ENCODE assay signal across 11 cellular contexts in the genomic region with DNA sequence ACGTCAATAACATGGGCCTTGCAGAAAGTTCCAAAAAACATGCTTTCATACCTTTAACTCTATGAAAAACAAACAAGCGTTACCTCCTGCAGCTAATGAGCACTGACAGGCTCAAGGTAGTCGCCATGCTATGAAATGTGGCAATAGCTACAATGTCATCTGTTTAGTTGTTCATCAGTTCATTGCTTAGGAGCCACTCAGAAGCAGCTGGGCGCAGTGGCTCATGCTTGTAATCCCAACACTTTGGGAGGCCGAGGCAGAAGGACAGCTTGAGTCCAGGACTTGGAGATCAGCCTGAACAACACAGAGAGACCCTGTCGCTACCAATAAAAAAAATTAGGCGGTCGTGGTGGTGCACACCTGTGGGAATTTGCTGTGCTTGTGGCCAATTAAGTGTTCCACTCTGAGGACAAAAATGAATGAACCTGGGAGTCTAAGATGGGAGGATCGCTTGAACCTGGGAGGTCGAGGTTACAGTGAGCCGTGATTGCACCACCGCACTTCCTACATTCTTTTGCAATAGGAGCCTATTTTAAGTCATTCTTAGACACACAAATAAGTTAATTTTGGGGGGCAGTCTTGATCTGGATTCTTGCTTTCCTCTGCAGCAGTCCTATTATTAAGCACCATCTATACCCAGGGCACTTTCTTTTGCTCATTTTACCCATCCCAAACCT.
DNase-seq lines count a peak whose midpoint lies in the region; ATAC-seq and TF ChIP-seq lines count a peak whose summit lies in the region.
"Had no signal": no experiment of that assay in that cellular context is flagged by ENCODE, and none has a peak within 500 bp of the region (broad histone marks: within the 10 kb centered on the region; RNA-seq: fewer than 3 reads in every experiment).

No MANE protein-coding gene starts in this region.

- no peak overlapping the region for H3K9ac ChIP-seq in liver (ENCODE audit: low read depth in 1 of 2, low read length in 2 of 2)

- peak overlapping the region; percentile 72 to 80 for H3K27ac ChIP-seq in liver (ENCODE audit: low read depth in 1 of 2, low read length in 2 of 2)
- H3K27ac ChIP-seq in vagina, result peak overlapping the region; percentile 56

- ATAC-seq in stimulated activated naive CD8-positive, alpha-beta T cell treated with anti-CD3 and anti-CD28 coated beads, Interleukin-15, Interleukin-2, amounts not matched to agents 100 U/mL and 50 U/mL, for 24 hours, result no peak
- ATAC-seq in GM21786 (IDR thresholded peaks at IDR 0.05; ENCODE audit: unreplicated experiment), result no peak
- ATAC-seq: K562 had no signal

- H3K9me3 ChIP-seq in liver (ENCODE audit: control insufficient read depth in 4 of 4, low read length in 3 of 4) (no peaks in the 10 kb centered on the region), vagina (no peaks in the 10 kb centered on the region)

- H3K4me3 ChIP-seq in liver (ENCODE audit: low read depth in 1 of 3, low read length in 3 of 3) (no peak overlapping the region), vagina (no peak overlapping the region)
- H3K4me3 ChIP-seq: K562 had no signal

- peaks cover 93% of the 10 kb centered on the region for H3K4me1 Mint-ChIP-seq in stimulated activated naive CD8-positive, alpha-beta T cell treated with anti-CD3 and anti-CD28 coated beads, Interleukin-15, Interleukin-2, amounts not matched to agents 100 ng/mL and 50 ng/mL, for 24 hours (ENCODE audit: low read depth)

- TF ChIP-seq CTCF in liver (IDR thresholded peaks at IDR 0.05; ENCODE audit: low read depth, low read length, missing input control), result no peak
- no peak for TF ChIP-seq CTCF in vagina (IDR thresholded peaks at IDR 0.05)

- H3K36me3 ChIP-seq in liver (ENCODE audit: control insufficient read depth in 4 of 4, insufficient read depth in 3 of 4, low read depth in 1 of 4, low read length in 3 of 4) (peaks cover 0 to 2% (median under 1%) of the 10 kb centered on the region in 4 donors), vagina (no peaks in the 10 kb centered on the region)

- 86% methylated on average over 12 of the region's 12 CpGs for WGBS in liver

- no peak for DNase-seq in stimulated activated naive CD8-positive, alpha-beta T cell treated with anti-CD3 and anti-CD28 coated beads, Interleukin-15, Interleukin-2, amounts not matched to agents 100 U/mL and 50 U/mL, for 24 hours
- peak; percentile 53 for DNase-seq in activated CD8-positive, alpha-beta memory T cell treated with anti-CD3 and anti-CD28 coated beads, Interleukin-2, amount 50 U/mL, for 48 hours
- DNase-seq in vagina (ENCODE audit: extremely low spot score in 2 of 2) (no peak), retina (no peak), NCI-H526 treated with DMSO at 0.1 percent for 48 hours (lab: John Stamatoyannopoulos, UW) (no peak)
- DNase-seq: kidney, NCI-H524 had no signal

- no peaks in the 10 kb centered on the region for H3K27me3 Mint-ChIP-seq in stimulated activated naive CD8-positive, alpha-beta T cell treated with anti-CD3 and anti-CD28 coated beads, Interleukin-15, Interleukin-2, amounts not matched to agents 100 ng/mL and 50 ng/mL, for 24 hours

- TF ChIP-seq POLR2A in vagina (IDR thresholded peaks at IDR 0.05), result no peak

- peaks cover 17% of the 10 kb centered on the region for H3K36me3 Mint-ChIP-seq in stimulated activated naive CD8-positive, alpha-beta T cell treated with anti-CD3 and anti-CD28 coated beads, Interleukin-15, Interleukin-2, amounts not matched to agents 100 ng/mL and 50 ng/mL, for 24 hours (ENCODE audit: low read depth)

- peaks cover 3% of the 10 kb centered on the region for H3K9me3 Mint-ChIP-seq in stimulated activated naive CD8-positive, alpha-beta T cell treated with anti-CD3 and anti-CD28 coated beads, Interleukin-15, Interleukin-2, amounts not matched to agents 100 ng/mL and 50 ng/mL, for 24 hours

- H3K4me3 Mint-ChIP-seq in stimulated activated naive CD8-positive, alpha-beta T cell treated with anti-CD3 and anti-CD28 coated beads, Interleukin-15, Interleukin-2, amounts not matched to agents 100 ng/mL and 50 ng/mL, for 24 hours, result peak overlapping the region; percentile 77

- peaks cover 20 to 48% (median 34%) of the 10 kb centered on the region in 4 donors for H3K4me1 ChIP-seq in liver (ENCODE audit: control insufficient read depth in 4 of 4, insufficient read depth in 4 of 4, low read length in 3 of 4)
- H3K4me1 ChIP-seq in vagina, result peaks cover 87% of the 10 kb centered on the region

- no peak for TF ChIP-seq RAD21 in liver (IDR thresholded peaks at IDR 0.05)

- intact Hi-C loops in vagina (cut with DNase I), result no loop called here

- peak overlapping the region; percentile 100 for H3K27ac Mint-ChIP-seq in stimulated activated naive CD8-positive, alpha-beta T cell treated with anti-CD3 and anti-CD28 coated beads, Interleukin-15, Interleukin-2, amounts not matched to agents 100 ng/mL and 50 ng/mL, for 24 hours

- H3K27me3 ChIP-seq in liver (ENCODE audit: control insufficient read depth in 4 of 4, insufficient read depth in 4 of 4, low read length in 3 of 4) (no peaks in the 10 kb centered on the region), vagina (no peaks in the 10 kb centered on the region)

TF ChIP-seq in liver, 16 proteins besides CTCF, POLR2A, EP300 and RAD21:
- TF ChIP-seq HNF4A (conservative IDR thresholded peaks at IDR 0.05) (no peak), FOXA1 (IDR thresholded peaks at IDR 0.05) (no peak), RXRA (IDR thresholded peaks at IDR 0.05) (no peak), TAF1 (conservative IDR thresholded peaks at IDR 0.05) (no peak), SP1 (IDR thresholded peaks at IDR 0.05) (no peak), YY1 (IDR thresholded peaks at IDR 0.05) (no peak), NR2F2 (IDR thresholded peaks at IDR 0.05) (no peak), GABPA (IDR thresholded peaks at IDR 0.05 in 1 of 2, conservative IDR thresholded peaks at IDR 0.05 in 1 of 2) (no peak), JUND (IDR thresholded peaks at IDR 0.05) (no peak), FOXA2 (IDR thresholded peaks at IDR 0.05) (no peak), EGR1 (IDR thresholded peaks at IDR 0.05; ENCODE audit: low read depth in 2 of 2) (no peak), HNF4G (IDR thresholded peaks at IDR 0.05) (no peak)
- TF ChIP-seq, protein P1, sequence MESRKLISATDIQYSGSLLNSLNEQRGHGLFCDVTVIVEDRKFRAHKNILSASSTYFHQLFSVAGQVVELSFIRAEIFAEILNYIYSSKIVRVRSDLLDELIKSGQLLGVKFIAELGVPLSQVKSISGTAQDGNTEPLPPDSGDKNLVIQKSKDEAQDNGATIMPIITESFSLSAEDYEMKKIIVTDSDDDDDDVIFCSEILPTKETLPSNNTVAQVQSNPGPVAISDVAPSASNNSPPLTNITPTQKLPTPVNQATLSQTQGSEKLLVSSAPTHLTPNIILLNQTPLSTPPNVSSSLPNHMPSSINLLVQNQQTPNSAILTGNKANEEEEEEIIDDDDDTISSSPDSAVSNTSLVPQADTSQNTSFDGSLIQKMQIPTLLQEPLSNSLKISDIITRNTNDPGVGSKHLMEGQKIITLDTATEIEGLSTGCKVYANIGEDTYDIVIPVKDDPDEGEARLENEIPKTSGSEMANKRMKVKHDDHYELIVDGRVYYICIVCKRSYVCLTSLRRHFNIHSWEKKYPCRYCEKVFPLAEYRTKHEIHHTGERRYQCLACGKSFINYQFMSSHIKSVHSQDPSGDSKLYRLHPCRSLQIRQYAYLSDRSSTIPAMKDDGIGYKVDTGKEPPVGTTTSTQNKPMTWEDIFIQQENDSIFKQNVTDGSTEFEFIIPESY (IDR thresholded peaks at IDR 0.05), result no peak
- TF ChIP-seq, protein P2, sequence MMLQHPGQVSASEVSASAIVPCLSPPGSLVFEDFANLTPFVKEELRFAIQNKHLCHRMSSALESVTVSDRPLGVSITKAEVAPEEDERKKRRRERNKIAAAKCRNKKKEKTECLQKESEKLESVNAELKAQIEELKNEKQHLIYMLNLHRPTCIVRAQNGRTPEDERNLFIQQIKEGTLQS (IDR thresholded peaks at IDR 0.05), result no peak
- TF ChIP-seq, protein P3, sequence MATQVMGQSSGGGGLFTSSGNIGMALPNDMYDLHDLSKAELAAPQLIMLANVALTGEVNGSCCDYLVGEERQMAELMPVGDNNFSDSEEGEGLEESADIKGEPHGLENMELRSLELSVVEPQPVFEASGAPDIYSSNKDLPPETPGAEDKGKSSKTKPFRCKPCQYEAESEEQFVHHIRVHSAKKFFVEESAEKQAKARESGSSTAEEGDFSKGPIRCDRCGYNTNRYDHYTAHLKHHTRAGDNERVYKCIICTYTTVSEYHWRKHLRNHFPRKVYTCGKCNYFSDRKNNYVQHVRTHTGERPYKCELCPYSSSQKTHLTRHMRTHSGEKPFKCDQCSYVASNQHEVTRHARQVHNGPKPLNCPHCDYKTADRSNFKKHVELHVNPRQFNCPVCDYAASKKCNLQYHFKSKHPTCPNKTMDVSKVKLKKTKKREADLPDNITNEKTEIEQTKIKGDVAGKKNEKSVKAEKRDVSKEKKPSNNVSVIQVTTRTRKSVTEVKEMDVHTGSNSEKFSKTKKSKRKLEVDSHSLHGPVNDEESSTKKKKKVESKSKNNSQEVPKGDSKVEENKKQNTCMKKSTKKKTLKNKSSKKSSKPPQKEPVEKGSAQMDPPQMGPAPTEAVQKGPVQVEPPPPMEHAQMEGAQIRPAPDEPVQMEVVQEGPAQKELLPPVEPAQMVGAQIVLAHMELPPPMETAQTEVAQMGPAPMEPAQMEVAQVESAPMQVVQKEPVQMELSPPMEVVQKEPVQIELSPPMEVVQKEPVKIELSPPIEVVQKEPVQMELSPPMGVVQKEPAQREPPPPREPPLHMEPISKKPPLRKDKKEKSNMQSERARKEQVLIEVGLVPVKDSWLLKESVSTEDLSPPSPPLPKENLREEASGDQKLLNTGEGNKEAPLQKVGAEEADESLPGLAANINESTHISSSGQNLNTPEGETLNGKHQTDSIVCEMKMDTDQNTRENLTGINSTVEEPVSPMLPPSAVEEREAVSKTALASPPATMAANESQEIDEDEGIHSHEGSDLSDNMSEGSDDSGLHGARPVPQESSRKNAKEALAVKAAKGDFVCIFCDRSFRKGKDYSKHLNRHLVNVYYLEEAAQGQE (IDR thresholded peaks at IDR 0.05), result no peak
- TF ChIP-seq, protein P4, sequence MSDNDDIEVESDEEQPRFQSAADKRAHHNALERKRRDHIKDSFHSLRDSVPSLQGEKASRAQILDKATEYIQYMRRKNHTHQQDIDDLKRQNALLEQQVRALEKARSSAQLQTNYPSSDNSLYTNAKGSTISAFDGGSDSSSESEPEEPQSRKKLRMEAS (IDR thresholded peaks at IDR 0.05), result no peak
TF ChIP-seq in liver: peak in this region for 0.
